ENCODE assay signal across 10 cellular contexts in genomic region chr22:19765477-19766234, GRCh38. TPM values are rescaled to one million over a fixed set of nuclear protein-coding genes. Genes with fewer than 3 reads are reported as not detected.
DNase-seq lines count a peak whose midpoint lies in the region; ATAC-seq, FAIRE-seq and TF ChIP-seq lines count a peak whose summit lies in the region.
"Had no signal": no experiment of that assay in that cellular context is flagged by ENCODE, and none has a peak within 500 bp of the region (broad histone marks: within the 10 kb centered on the region; RNA-seq: fewer than 3 reads in every experiment).

No MANE protein-coding gene starts in this region.

- peaks cover 5% of the 10 kb centered on the region for H3K79me2 ChIP-seq in keratinocyte (ENCODE audit: control insufficient read depth, insufficient read depth, low read length)

- H2AFZ ChIP-seq in keratinocyte (ENCODE audit: control insufficient read depth, low read length) = peak overlapping the region; percentile 70

- no peak for FAIRE-seq in keratinocyte (lab: Jason Lieb, UNC)
- FAIRE-seq: urothelium cell line had no signal

- H3K4me1 ChIP-seq in keratinocyte (ENCODE audit: control insufficient read depth, extremely low read depth, insufficient read depth, low read length) = peaks cover 5% of the 10 kb centered on the region

- no peaks in the 10 kb centered on the region for H3K36me3 ChIP-seq in keratinocyte (ENCODE audit: control insufficient read depth in 2 of 2, extremely low read depth in 1 of 2, insufficient read depth in 2 of 2, low read length in 2 of 2)

- no peaks in the 10 kb centered on the region for H3K9me3 Mint-ChIP-seq in activated T-cell treated with anti-CD3 and anti-CD28 coated beads, Interleukin-2, amount 50 U/mL, for 4 hours

- peak; percentile 53 for DNase-seq in Right ventricle myocardium superior
- DNase-seq in cardiac septum (ENCODE audit: low spot score) = no peak
- no peak for DNase-seq in activated T-cell treated with anti-CD3 and anti-CD28 coated beads, Interleukin-2, amount 50 U/mL, for 4 hours
- no peak for DNase-seq in keratinocyte (ENCODE audit: low read depth, low spot score)
- peak; percentile 57 for DNase-seq in ureter (ENCODE audit: low spot score)
- DNase-seq in NAMALWA (ENCODE audit: low spot score) = no peak
- DNase-seq in NCI-H1417 (lab: John Stamatoyannopoulos, UW) = no peak
- DNase-seq: DMS79 treated with DMSO at 0.1 percent for 48 hours had no signal

- no peaks in the 10 kb centered on the region for H3K9me1 ChIP-seq in keratinocyte (ENCODE audit: control insufficient read depth, extremely low read depth, insufficient read depth, low read length)

- no peak for TF ChIP-seq CTCF in keratinocyte (optimal IDR thresholded peaks at IDR 0.05 in 1 of 3, IDR thresholded peaks at IDR 0.05 in 1 of 3, conservative IDR thresholded peaks at IDR 0.05 in 1 of 3; ENCODE audit: extremely low read depth in 1 of 3, insufficient read depth in 2 of 3, low read length in 3 of 3)

- dilution Hi-C loops in keratinocyte (cut with MboI; ENCODE audit: extremely low pct_ligation_motif_present, low sequenced_read_pairs) = no loop called here

- no peaks in the 10 kb centered on the region for H3K9me3 ChIP-seq in keratinocyte (ENCODE audit: control insufficient read depth, low read depth, low read length)

- ATAC-seq in Right ventricle myocardium superior (ENCODE audit: poor library complexity) (peak; percentile 66), GM19023 (IDR thresholded peaks at IDR 0.05; ENCODE audit: unreplicated experiment) (no peak)
- peak; percentile 22 to 38 for ATAC-seq in activated T-cell treated with anti-CD3 and anti-CD28 coated beads, Interleukin-2, amount 50 U/mL, for 4 hours

- no peaks in the 10 kb centered on the region for H4K20me1 ChIP-seq in keratinocyte (ENCODE audit: control insufficient read depth, extremely low read depth, insufficient read depth, low read length)

- intact Hi-C loops in Right ventricle myocardium superior (cut with DNase I) (no loop called here), cardiac septum (cut with DNase I) (no loop called here)

- peak overlapping the region; percentile 63 for H3K9ac ChIP-seq in keratinocyte (ENCODE audit: control insufficient read depth, extremely low read depth, insufficient read depth, low read length)

- no peak overlapping the region for H3K27ac ChIP-seq in keratinocyte (ENCODE audit: control insufficient read depth, insufficient read depth, low read length)

- H3K4me2 ChIP-seq in keratinocyte (ENCODE audit: control insufficient read depth, extremely low read depth, insufficient read depth, low read depth, low read length) = peak overlapping the region; percentile 60

- H3K36me3 Mint-ChIP-seq in activated T-cell treated with anti-CD3 and anti-CD28 coated beads, Interleukin-2, amount 50 U/mL, for 4 hours (ENCODE audit: insufficient read depth) = no peaks in the 10 kb centered on the region

- peaks cover 12% of the 10 kb centered on the region for H3K4me1 Mint-ChIP-seq in activated T-cell treated with anti-CD3 and anti-CD28 coated beads, Interleukin-2, amount 50 U/mL, for 4 hours (ENCODE audit: low read depth)

- H3K4me3 ChIP-seq in keratinocyte (ENCODE audit: control insufficient read depth in 2 of 3, extremely low read depth in 1 of 3, insufficient read depth in 2 of 3, low read depth in 1 of 3, low read length in 3 of 3) = peak overlapping the region; percentile 38 to 59 (median 52)

- peak overlapping the region; percentile 62 for H3K4me3 Mint-ChIP-seq in activated T-cell treated with anti-CD3 and anti-CD28 coated beads, Interleukin-2, amount 50 U/mL, for 4 hours

- peaks cover 3% of the 10 kb centered on the region for H3K27me3 ChIP-seq in keratinocyte (ENCODE audit: control insufficient read depth, extremely low read depth, insufficient read depth, low read length)

- peaks cover 71% of the 10 kb centered on the region for H3K27me3 Mint-ChIP-seq in activated T-cell treated with anti-CD3 and anti-CD28 coated beads, Interleukin-2, amount 50 U/mL, for 4 hours (ENCODE audit: low read depth)

RNA-seq across cellular contexts. Expression of gene TBX1, which starts 5.1 kb away (rescaled TPM):
- total RNA-seq in Right ventricle myocardium superior = 3.2 TPM
- 0.48 TPM for total RNA-seq in cardiac septum
- not detected for total RNA-seq in activated T-cell treated with anti-CD3 and anti-CD28 coated beads, Interleukin-2, amount 50 U/mL, for 4 hours
- 0.10 TPM in 1 of 3 replicates, not detected in the others for polyA plus RNA-seq in keratinocyte
- polyA plus RNA-seq in keratinocyte (2011; ENCODE audit: low read depth) = 0.17 TPM
- polyA plus RNA-seq in keratinocyte (2011; cell fraction: cytosol; rRNA removed) = not detected in 2 replicates
- 0.19 TPM in 1 of 2 replicates, not detected in the other for polyA plus RNA-seq in keratinocyte (2011; cell fraction: nucleus; rRNA removed)
- 0.18 and 0.30 TPM in 2 replicates for polyA plus RNA-seq in keratinocyte (2012; ENCODE audit: low replicate concordance)
- not detected in 3 replicates for polyA minus RNA-seq in keratinocyte
- not detected for polyA minus RNA-seq in keratinocyte (2011; cell fraction: cytosol; rRNA and poly(A)+ RNA removed)
- not detected in 2 replicates for polyA minus RNA-seq in keratinocyte (2011; cell fraction: nucleus; rRNA and poly(A)+ RNA removed)
- total RNA-seq in ureter = 13.0 TPM

RNA-seq across cellular contexts. Expression of gene GP1BB, which starts 42.3 kb away (rescaled TPM):
- not detected for total RNA-seq in Right ventricle myocardium superior
- total RNA-seq in cardiac septum = 5.5 TPM
- total RNA-seq in activated T-cell treated with anti-CD3 and anti-CD28 coated beads, Interleukin-2, amount 50 U/mL, for 4 hours = under 1 TPM in 2 of 3 donors, not detected in 1; 0.25 to 0.37 TPM
- polyA plus RNA-seq in keratinocyte = 0.05 to 0.23 TPM in 2 of 3 replicates, not detected in the other
- not detected for polyA plus RNA-seq in keratinocyte (2011; ENCODE audit: low read depth)
- 0.07 and 0.30 TPM in 2 replicates for polyA plus RNA-seq in keratinocyte (2011; cell fraction: cytosol; rRNA removed)
- polyA plus RNA-seq in keratinocyte (2011; cell fraction: nucleus; rRNA removed) = 0.18 and 0.32 TPM in 2 replicates
- 0.39 and 1.4 TPM in 2 replicates for polyA plus RNA-seq in keratinocyte (2012; ENCODE audit: low replicate concordance)
- 0.20 TPM in 1 of 3 replicates, not detected in the others for polyA minus RNA-seq in keratinocyte
- not detected for polyA minus RNA-seq in keratinocyte (2011; cell fraction: cytosol; rRNA and poly(A)+ RNA removed)
- polyA minus RNA-seq in keratinocyte (2011; cell fraction: nucleus; rRNA and poly(A)+ RNA removed) = 0.42 and 1.2 TPM in 2 replicates
- 2.1 TPM for total RNA-seq in ureter

RNA-seq across cellular contexts. Expression of gene SEPTIN5, which starts 51.4 kb away (rescaled TPM):
- total RNA-seq in Right ventricle myocardium superior (123 TPM), cardiac septum (191 TPM), ureter (26.7 TPM)
- total RNA-seq in activated T-cell treated with anti-CD3 and anti-CD28 coated beads, Interleukin-2, amount 50 U/mL, for 4 hours = 1 to 10 TPM in 2 of 3 donors, under 1 TPM in 1; 0.38 to 1.3 (median 1.1) TPM
- 2.2 to 4.9 TPM (median 4.2 TPM) in 3 replicates for polyA plus RNA-seq in keratinocyte
- 15.1 TPM for polyA plus RNA-seq in keratinocyte (2011; ENCODE audit: low read depth)
- 2.2 and 4.4 TPM in 2 replicates for polyA plus RNA-seq in keratinocyte (2011; cell fraction: cytosol; rRNA removed)
- 10.1 and 11.5 TPM in 2 replicates for polyA plus RNA-seq in keratinocyte (2011; cell fraction: nucleus; rRNA removed)
- 6.8 and 10.4 TPM in 2 replicates for polyA plus RNA-seq in keratinocyte (2012; ENCODE audit: low replicate concordance)
- 2.3 to 8.8 TPM (median 8.6 TPM) in 3 replicates for polyA minus RNA-seq in keratinocyte
- polyA minus RNA-seq in keratinocyte (2011; cell fraction: cytosol; rRNA and poly(A)+ RNA removed) = 6.9 TPM
- 3.2 and 8.7 TPM in 2 replicates for polyA minus RNA-seq in keratinocyte (2011; cell fraction: nucleus; rRNA and poly(A)+ RNA removed)

Comparison
In these comparisons a context has a peak if more than half of its experiments do, and no peak if none do; other contexts are left out.
1. DNase-seq: peak in Right ventricle myocardium superior (single experiment) and ureter (single experiment); none in cardiac septum (single experiment), activated T-cell treated with anti-CD3 and anti-CD28 coated beads, Interleukin-2, amount 50 U/mL, for 4 hours (single experiment), keratinocyte (single experiment), NAMALWA (single experiment) and NCI-H1417 (0 of 3).
2. RNA of gene SEPTIN5, which starts 51.4 kb away (total RNA-seq): 191 TPM in cardiac septum (single experiment), 123 TPM in Right ventricle myocardium superior (single experiment) and 26.7 TPM in ureter (single experiment); 0.38 to 1.3 TPM in activated T-cell treated with anti-CD3 and anti-CD28 coated beads, Interleukin-2, amount 50 U/mL, for 4 hours; every median in the first group is over 10 times any median in the second.